In genomic region chr1:77976433-77977076, GRCh38 we compare ENCODE assay signal across 8 cellular contexts. TPM values are rescaled to one million over a fixed set of nuclear protein-coding genes. Genes with fewer than 3 reads are reported as not detected.
DNase-seq lines count a peak whose midpoint lies in the region; ATAC-seq, FAIRE-seq and TF ChIP-seq lines count a peak whose summit lies in the region.

No MANE protein-coding gene starts in this region.

- peaks cover 57% of the 10 kb centered on the region for H3K4me1 ChIP-seq in CD8-positive, alpha-beta T cell (ENCODE audit: insufficient read depth, low read length)
- peaks cover 27 to 39% of the 10 kb centered on the region in 2 donors for H3K4me1 ChIP-seq in duodenal mucosa (ENCODE audit: control insufficient read depth in 1 of 2, insufficient read depth in 2 of 2, low read length in 2 of 2)
- H3K4me1 ChIP-seq in neuron (ENCODE audit: insufficient read depth, low read length): peaks cover 26% of the 10 kb centered on the region

- H3K36me3 Mint-ChIP-seq in CD8-positive, alpha-beta T cell: peaks cover 32% of the 10 kb centered on the region
- peaks cover 2% of the 10 kb centered on the region for H3K36me3 Mint-ChIP-seq in T-helper 17 cell (ENCODE audit: low read depth)

- no peaks in the 10 kb centered on the region for H3K27me3 ChIP-seq in CD8-positive, alpha-beta T cell (ENCODE audit: insufficient read depth, low read length)
- H3K27me3 ChIP-seq in MG63 (no peaks in the 10 kb centered on the region), duodenal mucosa (ENCODE audit: control insufficient read depth in 1 of 2, insufficient read depth in 2 of 2, low read length in 2 of 2) (no peaks in the 10 kb centered on the region), neuron (ENCODE audit: insufficient read depth, low read length) (no peaks in the 10 kb centered on the region)

- peaks cover 3% of the 10 kb centered on the region for H3K36me3 ChIP-seq in CD8-positive, alpha-beta T cell (ENCODE audit: insufficient read depth, low read length)
- H3K36me3 ChIP-seq in MG63 (peaks cover 55% of the 10 kb centered on the region), duodenal mucosa (ENCODE audit: control insufficient read depth in 1 of 2, insufficient read depth in 2 of 2, low read length in 2 of 2) (peaks cover 0 to 2% of the 10 kb centered on the region in 2 donors), neuron (ENCODE audit: insufficient read depth, low read length) (peaks cover 38% of the 10 kb centered on the region)

- no peaks in the 10 kb centered on the region for H3K9me3 ChIP-seq in CD8-positive, alpha-beta T cell (ENCODE audit: low read length)
- no peaks in the 10 kb centered on the region for H3K9me3 ChIP-seq in MG63
- H3K9me3 ChIP-seq in duodenal mucosa (ENCODE audit: control insufficient read depth in 1 of 2, low read length in 2 of 2): no peaks in the 10 kb centered on the region
- peaks cover 2% of the 10 kb centered on the region for H3K9me3 ChIP-seq in neuron (ENCODE audit: low read length)
- no peaks in the 10 kb centered on the region for H3K9me3 ChIP-seq in T-helper 17 cell (ENCODE audit: control insufficient read depth, low read length, poor library complexity, severe bottlenecking)

- CTCF ChIA-PET in CD8-positive, alpha-beta T cell (lab: Charles Lee): interaction anchor here (1.1 to 1.2 kb wide), 2 partner anchors 11 to 29 kb away, joined by 3 to 4 read pairs; no protein-coding TSS in a partner anchor

- H3K9ac ChIP-seq in duodenal mucosa (ENCODE audit: low read depth in 1 of 2, low read length in 2 of 2): peak overlapping the region; percentile 39 to 44

- H3K4me3 ChIP-seq in CD8-positive, alpha-beta T cell (ENCODE audit: low read depth, low read length): peak overlapping the region; percentile 10
- H3K4me3 ChIP-seq in MG63 (peak overlapping the region; percentile 94), duodenal mucosa (ENCODE audit: low read depth in 1 of 2, low read length in 2 of 2) (peak overlapping the region; percentile 64 to 94), neuron (ENCODE audit: low read length) (peak overlapping the region; percentile 99)

- no peak overlapping the region for H2AFZ ChIP-seq in neuron (ENCODE audit: low read depth, low read length)

- TF ChIP-seq CTCF in CD8-positive, alpha-beta T cell (IDR thresholded peaks at IDR 0.05): no peak

- intact Hi-C loops in CD8-positive, alpha-beta T cell (cut with DNase I, micrococcal nuclease): loop anchor here in 1 of 2 experiments (2.0 to 10.0 kb wide), 4 partner anchors 136 to 762 kb away; partner anchors contain the start of genes PIGK and USP33

- no peak for FAIRE-seq in RCC 7860 (lab: Jason Lieb, UNC)

- H3K4me3 Mint-ChIP-seq in CD8-positive, alpha-beta T cell: peak overlapping the region; percentile 75
- H3K4me3 Mint-ChIP-seq in T-helper 17 cell: no peak overlapping the region

- H3K27me3 Mint-ChIP-seq in CD8-positive, alpha-beta T cell (ENCODE audit: low read depth): no peaks in the 10 kb centered on the region
- H3K27me3 Mint-ChIP-seq in T-helper 17 cell: no peaks in the 10 kb centered on the region

- no peak overlapping the region for H3K27ac Mint-ChIP-seq in CD8-positive, alpha-beta T cell
- H3K27ac Mint-ChIP-seq in T-helper 17 cell: no peak overlapping the region

- H3K9me3 Mint-ChIP-seq in CD8-positive, alpha-beta T cell: no peaks in the 10 kb centered on the region

- H3K27ac ChIP-seq in CD8-positive, alpha-beta T cell (ENCODE audit: low read depth, low read length): no peak overlapping the region
- no peak overlapping the region for H3K27ac ChIP-seq in duodenal mucosa (ENCODE audit: low read depth, low read length)

- POLR2A ChIA-PET in CD8-positive, alpha-beta T cell (lab: Charles Lee): interaction anchor here (0.6 to 1.3 kb wide), 3 partner anchors 28 to 246 kb away, joined by 5 to 7 read pairs (median 5); partner anchors contain the start of gene DNAJB4

- no peak for ATAC-seq in CD8-positive, alpha-beta T cell
- ATAC-seq in HG03045 (IDR thresholded peaks at IDR 0.05; ENCODE audit: unreplicated experiment) (no peak), T-helper 17 cell (no peak), HG03342 (IDR thresholded peaks at IDR 0.05; ENCODE audit: unreplicated experiment) (no peak)

- H3K4me1 Mint-ChIP-seq in CD8-positive, alpha-beta T cell (ENCODE audit: low read depth): peaks cover 54% of the 10 kb centered on the region
- peaks cover 31% of the 10 kb centered on the region for H3K4me1 Mint-ChIP-seq in T-helper 17 cell

- no peak for DNase-seq in CD8-positive, alpha-beta T cell
- DNase-seq in MG63 (no peak), RCC 7860 (ENCODE audit: low spot score) (no peak), T-helper 17 cell (no peak)

RNA-seq across cellular contexts. Expression of gene FUBP1, which starts 2.3 kb away (rescaled TPM):
- 100 to 1,000 TPM; 212 to 217 TPM for total RNA-seq in CD8-positive, alpha-beta T cell
- 183 and 225 TPM in 2 replicates for total RNA-seq in MG63 (2014; rRNA removed; shearing (Covaris generic); ENCODE audit: low replicate concordance)
- 100 to 1,000 TPM; 227 to 253 TPM for total RNA-seq in T-helper 17 cell

RNA-seq across cellular contexts. Expression of gene DNAJB4, which starts 28.2 kb away (rescaled TPM):
- total RNA-seq in CD8-positive, alpha-beta T cell: 10 to 100 TPM; 13.3 to 13.4 TPM
- total RNA-seq in MG63 (2014; rRNA removed; shearing (Covaris generic); ENCODE audit: low replicate concordance): 20.9 and 34.9 TPM in 2 replicates
- total RNA-seq in T-helper 17 cell: 10 to 100 TPM; 15.2 to 20.8 TPM

Comparison
In these comparisons a context has a peak if more than half of its experiments do, and no peak if none do; other contexts are left out.
1. H3K4me3 ChIP-seq: peak in every context shown above with its lines; median percentile 99 in neuron; 94 in MG63; 79 in duodenal mucosa; 10 in CD8-positive, alpha-beta T cell.